Comparison of ENCODE assay signal across 8 cellular contexts in genomic region chr14:73027546-73027945, GRCh38. TPM values are rescaled to one million over a fixed set of nuclear protein-coding genes. Genes with fewer than 3 reads are reported as not detected.
DNase-seq lines count a peak whose midpoint lies in the region; ATAC-seq and TF ChIP-seq lines count a peak whose summit lies in the region.

No MANE protein-coding gene starts in this region.

- H3K9me3 Mint-ChIP-seq in CD8-positive, alpha-beta T cell: no peaks in the 10 kb centered on the region
- no peaks in the 10 kb centered on the region for H3K9me3 Mint-ChIP-seq in effector memory CD8-positive, alpha-beta T cell

- no peaks in the 10 kb centered on the region for H3K27me3 Mint-ChIP-seq in CD8-positive, alpha-beta T cell (ENCODE audit: low read depth)
- no peaks in the 10 kb centered on the region for H3K27me3 Mint-ChIP-seq in effector memory CD8-positive, alpha-beta T cell

- no peak overlapping the region for H3K23ac ChIP-seq in neuronal stem cell (ENCODE audit: low read depth, low read length, poor library complexity)

- no peak for ATAC-seq in CD8-positive, alpha-beta T cell
- ATAC-seq in effector memory CD8-positive, alpha-beta T cell (replicated peaks): no peak
- ATAC-seq in HG03280 (IDR thresholded peaks at IDR 0.05; ENCODE audit: unreplicated experiment): no peak
- ATAC-seq in HG03175 (IDR thresholded peaks at IDR 0.05; ENCODE audit: unreplicated experiment): no peak

- H3K9ac ChIP-seq in neuronal stem cell (ENCODE audit: low read depth, low read length, poor library complexity): no peak overlapping the region

- H3K27ac ChIP-seq in CD8-positive, alpha-beta T cell (ENCODE audit: low read depth, low read length): no peak overlapping the region
- no peak overlapping the region for H3K27ac ChIP-seq in neuronal stem cell (replicated peaks; ENCODE audit: low read length)

- no peak overlapping the region for H4K91ac ChIP-seq in neuronal stem cell (ENCODE audit: low read depth, low read length, poor library complexity)

- H2AFZ ChIP-seq in neuronal stem cell (ENCODE audit: low read length): peak overlapping the region; percentile 87

- peaks cover 9% of the 10 kb centered on the region for H3K36me3 ChIP-seq in CD8-positive, alpha-beta T cell (ENCODE audit: insufficient read depth, low read length)
- H3K36me3 ChIP-seq in neuronal stem cell (replicated peaks in 1 of 2; ENCODE audit: control insufficient read depth in 2 of 2, insufficient read depth in 2 of 2, low read length in 2 of 2): peaks cover 10 to 18% of the 10 kb centered on the region in 2 donors

- no peaks in the 10 kb centered on the region for H3K9me3 ChIP-seq in CD8-positive, alpha-beta T cell (ENCODE audit: low read length)
- H3K9me3 ChIP-seq in neuronal stem cell (replicated peaks in 1 of 2; ENCODE audit: control insufficient read depth in 2 of 2, insufficient read depth in 1 of 2, low read depth in 1 of 2, low read length in 2 of 2): no peaks in the 10 kb centered on the region

- peaks cover 1% of the 10 kb centered on the region for H3K79me1 ChIP-seq in neuronal stem cell (ENCODE audit: low read depth, low read length)

- no peak overlapping the region for H2AK5ac ChIP-seq in neuronal stem cell (ENCODE audit: low read depth, low read length)

- H3K36me3 Mint-ChIP-seq in CD8-positive, alpha-beta T cell: peaks cover 20% of the 10 kb centered on the region
- peaks cover 21% of the 10 kb centered on the region for H3K36me3 Mint-ChIP-seq in effector memory CD8-positive, alpha-beta T cell (ENCODE audit: insufficient read depth)

- peaks cover 9% of the 10 kb centered on the region for H3K4me1 ChIP-seq in CD8-positive, alpha-beta T cell (ENCODE audit: insufficient read depth, low read length)
- H3K4me1 ChIP-seq in neuronal stem cell (ENCODE audit: control insufficient read depth in 2 of 2, insufficient read depth in 1 of 2, low read depth in 1 of 2, low read length in 2 of 2): no peaks in the 10 kb centered on the region

- no peak overlapping the region for H3K27ac Mint-ChIP-seq in CD8-positive, alpha-beta T cell
- H3K27ac Mint-ChIP-seq in effector memory CD8-positive, alpha-beta T cell: peak overlapping the region; percentile 90 to 92

- H2BK15ac ChIP-seq in neuronal stem cell (ENCODE audit: low read length): no peak overlapping the region

- intact Hi-C loops in CD8-positive, alpha-beta T cell (cut with DNase I, micrococcal nuclease): loop anchor here (1.0 to 5.0 kb wide), 5 partner anchors 31 to 430 kb away; partner anchors contain the start of genes DCAF4 (in 2 of the 2), PSEN1 (in 2 of the 2), RBM25 (in 2 of the 2) and NUMB (in 1 of the 2)

- H3K18ac ChIP-seq in neuronal stem cell (ENCODE audit: low read length): no peak overlapping the region

- H3K4me3 Mint-ChIP-seq in CD8-positive, alpha-beta T cell: peak overlapping the region; percentile 92
- H3K4me3 Mint-ChIP-seq in effector memory CD8-positive, alpha-beta T cell: peak overlapping the region; percentile 93 to 97

- no peak for DNase-seq in CD8-positive, alpha-beta T cell
- DNase-seq in NCI-H69 (lab: John Stamatoyannopoulos, UW): peak; percentile 36
- no peak for DNase-seq in effector memory CD8-positive, alpha-beta T cell
- no peak for DNase-seq in neuronal stem cell (ENCODE audit: low spot score)
- no peak for DNase-seq in NCI-H446 treated with DMSO at 0.1 percent for 48 hours (lab: John Stamatoyannopoulos, UW)
- no peak for DNase-seq in activated CD4-positive, CD25-positive, alpha-beta regulatory T cell treated with anti-CD3 and anti-CD28 coated beads, Interleukin-2, amount 50 U/mL, for 72 hours

- no peak overlapping the region for H2BK5ac ChIP-seq in neuronal stem cell (ENCODE audit: low read length)

- peak overlapping the region; percentile 37 for H3K4me2 ChIP-seq in neuronal stem cell (ENCODE audit: insufficient read depth, low read length, poor library complexity, severe bottlenecking)

- no peak for TF ChIP-seq CTCF in CD8-positive, alpha-beta T cell (IDR thresholded peaks at IDR 0.05)

- CTCF ChIA-PET in CD8-positive, alpha-beta T cell (lab: Charles Lee): interaction anchor here (0.6 kb wide), 2 partner anchors 9 to 158 kb away, joined by 3 read pairs; no protein-coding TSS in a partner anchor

- H3K27me3 ChIP-seq in CD8-positive, alpha-beta T cell (ENCODE audit: insufficient read depth, low read length): no peaks in the 10 kb centered on the region
- H3K27me3 ChIP-seq in neuronal stem cell (ENCODE audit: control insufficient read depth in 3 of 3, insufficient read depth in 3 of 3, low read depth in 1 of 3, low read length in 3 of 3): no peaks in the 10 kb centered on the region

- H2BK120ac ChIP-seq in neuronal stem cell (ENCODE audit: low read depth, low read length): no peak overlapping the region

- H3K14ac ChIP-seq in neuronal stem cell (ENCODE audit: low read length): no peak overlapping the region

- peak overlapping the region; percentile 62 for H3K4me3 ChIP-seq in CD8-positive, alpha-beta T cell (ENCODE audit: low read depth, low read length)
- peak overlapping the region; percentile 58 to 72 for H3K4me3 ChIP-seq in neuronal stem cell (ENCODE audit: low read length in 2 of 2)

- H3K4ac ChIP-seq in neuronal stem cell (ENCODE audit: low read length): no peak overlapping the region

- no peak overlapping the region for H2BK12ac ChIP-seq in neuronal stem cell (ENCODE audit: low read length)

- no CpG with 5 or more reads among the region's 3 CpGs for WGBS in neuronal stem cell (ENCODE audit: extremely low coverage in 2 of 2, insufficient read length in 2 of 2, insufficient replicate concordance in 1 of 2), 2 donors

- POLR2A ChIA-PET in CD8-positive, alpha-beta T cell (lab: Charles Lee): interaction anchor here (3.5 kb wide), 1 partner anchor 32 kb away, joined by 32 read pairs; the partner anchor contains the start of gene RBM25

- no peak overlapping the region for H4K8ac ChIP-seq in neuronal stem cell (ENCODE audit: low read depth, low read length)

- H3K4me1 Mint-ChIP-seq in CD8-positive, alpha-beta T cell (ENCODE audit: low read depth): peaks cover 39% of the 10 kb centered on the region
- H3K4me1 Mint-ChIP-seq in effector memory CD8-positive, alpha-beta T cell (ENCODE audit: low read depth in 2 of 2): peaks cover 28 to 37% of the 10 kb centered on the region in 2 donors

RNA-seq across cellular contexts. Expression of gene ZFYVE1, which starts 0.6 kb away (rescaled TPM):
- 10 to 100 TPM; 10.0 to 11.3 TPM for total RNA-seq in CD8-positive, alpha-beta T cell
- polyA plus RNA-seq in neuronal stem cell (2013, experiment 1 of 2): 6.1 TPM
- polyA plus RNA-seq in neuronal stem cell (2013, experiment 2 of 2): 6.1 TPM

RNA-seq across cellular contexts. Expression of gene RBM25, which starts 30.8 kb away (rescaled TPM):
- 100 to 1,000 TPM; 166 to 178 TPM for total RNA-seq in CD8-positive, alpha-beta T cell
- 107 TPM for polyA plus RNA-seq in neuronal stem cell (2013, experiment 1 of 2)
- 109 TPM for polyA plus RNA-seq in neuronal stem cell (2013, experiment 2 of 2)
